15 cellular contexts compared by ENCODE assay signal in genomic region chr11:86941077-86941870, GRCh38. TPM values are rescaled to one million over a fixed set of nuclear protein-coding genes. Genes with fewer than 3 reads are reported as not detected.
DNase-seq lines count a peak whose midpoint lies in the region; ATAC-seq and TF ChIP-seq lines count a peak whose summit lies in the region.
"Had no signal": no experiment of that assay in that cellular context is flagged by ENCODE, and none has a peak within 500 bp of the region (broad histone marks: within the 10 kb centered on the region; RNA-seq: fewer than 3 reads in every experiment).

No MANE protein-coding gene starts in this region.

- H3K27ac ChIP-seq in body of pancreas (peak overlapping the region in 3 of 4 donors; percentile 69 to 80 (median 75)), right cardiac atrium (ENCODE audit: low read length) (peak overlapping the region; percentile 59), prostate gland (peak overlapping the region; percentile 32 to 64), upper lobe of right lung (peak overlapping the region; percentile 75), mammary epithelial cell (ENCODE audit: insufficient read depth, low read depth, low read length) (no peak overlapping the region)

- CTCF ChIA-PET in mammary epithelial cell (lab: Charles Lee; ENCODE audit: low non-redundant PET): interaction anchor here (0.6 kb wide), 1 partner anchor 72 kb away, joined by 5 read pairs; no protein-coding TSS in a partner anchor

- DNase-seq in body of pancreas (no peak), right cardiac atrium (no peak), prostate gland (ENCODE audit: low spot score) (no peak), upper lobe of right lung (no peak), GM03348 (ENCODE audit: low spot score) (no peak), mammary epithelial cell (no peak)
- DNase-seq in NK-92 treated with Interleukin-12 subunit alpha and Interleukin-12 subunit beta, amount 100 ng/mL, for 24 hours (lab: John Stamatoyannopoulos, UW): no peak
- DNase-seq: activated CD8-positive, alpha-beta memory T cell treated with anti-CD3 and anti-CD28 coated beads for 24 hours; activated gamma-delta T cell treated with Interleukin-2 at 50 U/mL for 16 hours; GDM1; hippocampal formation; occipital lobe; stimulated activated CD4-positive, alpha-beta T cell treated with anti-CD3 and anti-CD28 coated beads, Interleukin-4, amount 100 ng/mL, for 24 hours had no signal

- H3K4me3 ChIP-seq in body of pancreas: no peak overlapping the region
- H3K4me3 ChIP-seq in right cardiac atrium (ENCODE audit: low read length): no peak overlapping the region
- H3K4me3 ChIP-seq in prostate gland: no peak overlapping the region
- H3K4me3 ChIP-seq in upper lobe of right lung: no peak overlapping the region
- H3K4me3 ChIP-seq in mammary epithelial cell (replicated peaks in 1 of 3; ENCODE audit: insufficient read depth in 1 of 3, low read depth in 2 of 3, low read length in 3 of 3): no peak overlapping the region
- H3K4me3 ChIP-seq: HAP-1 had no signal

- no peak overlapping the region for H3K9ac ChIP-seq in mammary epithelial cell (ENCODE audit: insufficient read depth, low read length)

- no peak overlapping the region for H2AFZ ChIP-seq in mammary epithelial cell (ENCODE audit: low read depth, low read length)

- in situ Hi-C loops in mammary epithelial cell (cut with MboI; ENCODE audit: low sequenced_read_pairs in 2 of 2): loop anchor here (10.0 kb wide), 2 partner anchors 334 to 344 kb away; no protein-coding TSS in a partner anchor

- H3K4me1 ChIP-seq in body of pancreas (peaks cover 31% of the 10 kb centered on the region), right cardiac atrium (ENCODE audit: control insufficient read depth, insufficient read depth, low read length) (peaks cover 14% of the 10 kb centered on the region), prostate gland (replicated peaks) (peaks cover 7% of the 10 kb centered on the region), upper lobe of right lung (peaks cover 37% of the 10 kb centered on the region), mammary epithelial cell (ENCODE audit: insufficient read depth, low read length) (no peaks in the 10 kb centered on the region)

- intact Hi-C loops in body of pancreas (cut with DNase I): loop anchor here (10.0 kb wide), 1 partner anchor 484 kb away; no protein-coding TSS in a partner anchor
- intact Hi-C loops in right cardiac atrium (cut with DNase I): loop anchor here in 1 of 4 donors (5.0 kb wide), 1 partner anchor 351 kb away; no protein-coding TSS in a partner anchor
- intact Hi-C loops in prostate gland (cut with DNase I): no loop called here
- intact Hi-C loops in upper lobe of right lung (cut with DNase I): no loop called here
- intact Hi-C loops in mammary epithelial cell (cut with micrococcal nuclease): no loop called here

- dilution Hi-C loops in mammary epithelial cell (cut with HindIII; ENCODE audit: low sequenced_read_pairs): loop anchor here (25.0 kb wide), 1 partner anchor 346 kb away; no protein-coding TSS in a partner anchor

- H3K27me3 ChIP-seq in body of pancreas: no peaks in the 10 kb centered on the region
- no peaks in the 10 kb centered on the region for H3K27me3 ChIP-seq in right cardiac atrium (ENCODE audit: control insufficient read depth, insufficient read depth)
- H3K27me3 ChIP-seq in prostate gland (replicated peaks; ENCODE audit: insufficient read depth): no peaks in the 10 kb centered on the region
- H3K27me3 ChIP-seq in upper lobe of right lung: no peaks in the 10 kb centered on the region
- no peaks in the 10 kb centered on the region for H3K27me3 ChIP-seq in mammary epithelial cell (ENCODE audit: insufficient read depth, low read length)

- BruUV-seq in mammary epithelial cell (replicated peaks; lab: Mats Ljungman, UMichigan): no TSS peak

- H3K79me2 ChIP-seq in mammary epithelial cell (ENCODE audit: insufficient read depth, low read length): no peaks in the 10 kb centered on the region

- ATAC-seq in body of pancreas: no peak
- peak; percentile 8 to 27 for ATAC-seq in right cardiac atrium
- no peak for ATAC-seq in upper lobe of right lung
- ATAC-seq: stimulated activated effector memory CD8-positive, alpha-beta T cell treated with anti-CD3 and anti-CD28 coated beads, Interleukin-12 subunit alpha, Interleukin-12 subunit beta, amount 100 ng/mL, for 72 hours had no signal

- H3K4me2 ChIP-seq in mammary epithelial cell (ENCODE audit: insufficient read depth, low read depth, low read length): no peak overlapping the region

- no peak for TF ChIP-seq CTCF in body of pancreas (IDR thresholded peaks at IDR 0.05)
- TF ChIP-seq CTCF in prostate gland (IDR thresholded peaks at IDR 0.05): no peak
- TF ChIP-seq CTCF in upper lobe of right lung (IDR thresholded peaks at IDR 0.05): no peak
- no peak for TF ChIP-seq CTCF in mammary epithelial cell (conservative IDR thresholded peaks at IDR 0.05 in 1 of 2, IDR thresholded peaks at IDR 0.05 in 1 of 2; ENCODE audit: extremely low read depth in 1 of 2, insufficient read depth in 1 of 2, low read depth in 1 of 2, low read length in 2 of 2)

- TF ChIP-seq POLR2A in body of pancreas (IDR thresholded peaks at IDR 0.05): no peak
- TF ChIP-seq POLR2A in prostate gland (IDR thresholded peaks at IDR 0.05): no peak

- H3K9me3 ChIP-seq in body of pancreas (no peaks in the 10 kb centered on the region), right cardiac atrium (ENCODE audit: control insufficient read depth, low read length) (no peaks in the 10 kb centered on the region), prostate gland (no peaks in the 10 kb centered on the region), upper lobe of right lung (no peaks in the 10 kb centered on the region), mammary epithelial cell (replicated peaks; ENCODE audit: insufficient read depth, low read length) (no peaks in the 10 kb centered on the region)
- H3K9me3 ChIP-seq: HAP-1 had no signal

- H4K20me1 ChIP-seq in mammary epithelial cell (ENCODE audit: insufficient read depth, low read length): no peaks in the 10 kb centered on the region

- no peaks in the 10 kb centered on the region for H3K36me3 ChIP-seq in body of pancreas (replicated peaks in 1 of 2; ENCODE audit: insufficient read depth in 1 of 2, low read depth in 2 of 2)
- H3K36me3 ChIP-seq in prostate gland: no peaks in the 10 kb centered on the region
- H3K36me3 ChIP-seq in upper lobe of right lung: peaks cover under 1% of the 10 kb centered on the region
- H3K36me3 ChIP-seq in mammary epithelial cell (ENCODE audit: insufficient read depth, low read length): no peaks in the 10 kb centered on the region
- H3K36me3 ChIP-seq: HAP-1 had no signal

- 44 to 45% methylated on average over 7 of the region's 7 CpGs for WGBS in body of pancreas, 2 donors
- WGBS in right cardiac atrium: 54% methylated on average over 7 of the region's 7 CpGs
- WGBS in prostate gland: 51% methylated on average over 7 of the region's 7 CpGs
- 93% methylated on average over 7 of the region's 7 CpGs for WGBS in mammary epithelial cell (ENCODE audit: low coverage, missing lambda C conversion rate)

RNA-seq across cellular contexts. Expression of gene FZD4, which starts 13.9 kb away (rescaled TPM):
- total RNA-seq in body of pancreas (10 to 100 TPM; 25.4 to 54.4 TPM), right cardiac atrium (10 to 100 TPM; 20.6 to 28.3 (median 24.6) TPM), prostate gland (10 to 100 TPM; 34.3 to 38.3 TPM), upper lobe of right lung (57.4 TPM), mammary epithelial cell (1 to 10 TPM in 1 of 2 donors, under 1 TPM in 1; 0.96 to 1.3 TPM)
- polyA plus RNA-seq in right cardiac atrium (13.9 TPM), mammary epithelial cell (0.51 TPM)
- 2.2 TPM for polyA minus RNA-seq in mammary epithelial cell

Comparison
In these comparisons a context has a peak if more than half of its experiments do, and no peak if none do; other contexts are left out.
1. ATAC-seq: peak in right cardiac atrium (2 of 2); none in body of pancreas (single experiment) and upper lobe of right lung (single experiment).
2. RNA of gene FZD4, which starts 13.9 kb away (total RNA-seq): 57.4 TPM in upper lobe of right lung (single experiment), 25.4 to 54.4 TPM in body of pancreas, 34.3 to 38.3 TPM in prostate gland and 20.6 to 28.3 TPM in right cardiac atrium; 0.96 to 1.3 TPM in mammary epithelial cell; every median in the first group is over 4 times any median in the second.